ENCODE assay signal across 25 cellular contexts in genomic region chr19:17985037-17985818, GRCh38. TPM values are rescaled to one million over a fixed set of nuclear protein-coding genes. Genes with fewer than 3 reads are reported as not detected.
DNase-seq lines count a peak whose midpoint lies in the region; ATAC-seq and TF ChIP-seq lines count a peak whose summit lies in the region.
"Had no signal": no experiment of that assay in that cellular context is flagged by ENCODE, and none has a peak within 500 bp of the region (broad histone marks: within the 10 kb centered on the region; RNA-seq: fewer than 3 reads in every experiment).

No MANE protein-coding gene starts in this region.

- peaks cover 0 to 12% of the 10 kb centered on the region in 2 experiments; a peak in 2 of 4 replicates for H3K4me1 ChIP-seq in HCT116 (ENCODE audit: control insufficient read depth in 1 of 2, insufficient read depth in 2 of 2, low read length in 2 of 2)
- H3K4me1 ChIP-seq: upper lobe of left lung had no signal

- CTCF ChIA-PET in activated naive CD4-positive, alpha-beta T cell treated with anti-CD3 and anti-CD28 coated beads, Interleukin-2, amount 10 ng/mL, durations not matched to agents 7 days and 5 days (lab: Charles Lee) = interaction anchor here (1.3 kb wide), 1 partner anchor 10 kb away, joined by 4 read pairs; no protein-coding TSS in a partner anchor
- CTCF ChIA-PET in HCT116 (lab: Charles Lee) = no interaction called here

- no peak for TF ChIP-seq RAD21 in HCT116 (IDR thresholded peaks at IDR 0.05; ENCODE audit: low read depth)

- RAD21 ChIA-PET in HCT116 (lab: Charles Lee; ENCODE audit: low non-redundant PET in 1 of 2, low total read pairs in 2 of 2, uncharacterized antibody in 2 of 2, unreplicated experiment in 2 of 2) = interaction anchor here in 1 of 2 experiments (0.6 kb wide), 1 partner anchor 47 kb away, joined by 3 read pairs; no protein-coding TSS in a partner anchor

- H2AFZ ChIP-seq in HCT116 (ENCODE audit: low read depth, low read length, poor library complexity, severe bottlenecking) = peak overlapping the region; percentile 1

- H3K9me3 ChIP-seq in HCT116 (ENCODE audit: control insufficient read depth in 1 of 2, insufficient read depth in 1 of 2, low read depth in 1 of 2, low read length in 2 of 2) = no peaks in the 10 kb centered on the region
- H3K9me3 ChIP-seq: upper lobe of left lung had no signal

- no peaks in the 10 kb centered on the region for H3K36me3 ChIP-seq in HCT116 (ENCODE audit: control insufficient read depth in 1 of 2, insufficient read depth in 2 of 2, low read length in 2 of 2)
- H3K36me3 ChIP-seq: upper lobe of left lung had no signal

- peak overlapping the region; percentile 42 for H3K27ac Mint-ChIP-seq in activated naive CD4-positive, alpha-beta T cell treated with anti-CD3 and anti-CD28 coated beads, Interleukin-2, amount 10 ng/mL, durations not matched to agents 7 days and 5 days
- H3K27ac Mint-ChIP-seq in activated T-helper 17 cell treated with anti-CD3 and anti-CD28 coated beads, Interleukin-2, amount 50 U/mL, for 72 hours = peak overlapping the region; percentile 73
- peak overlapping the region; percentile 21 for H3K27ac Mint-ChIP-seq in progenitor cell of endocrine pancreas
- H3K27ac Mint-ChIP-seq: activated naive CD8-positive, alpha-beta T cell; activated T-helper 1 cell treated with anti-CD3 and anti-CD28 coated beads, Interleukin-12 subunit alpha, Interleukin-12 subunit beta, Interleukin-2, Interleukin-4 antibody, amounts not matched to agents 30 ng/mL and 10 ng/mL and 1 ng/mL, durations not matched to agents 14 hours and 24 hours and 36 hours had no signal

- BruUV-seq in HCT116 (replicated peaks; lab: Mats Ljungman, UMichigan) = TSS peak; percentile 99

- H3K4me3 Mint-ChIP-seq in activated naive CD4-positive, alpha-beta T cell treated with anti-CD3 and anti-CD28 coated beads, Interleukin-2, amount 10 ng/mL, durations not matched to agents 7 days and 5 days = no peak overlapping the region
- H3K4me3 Mint-ChIP-seq in activated T-helper 17 cell treated with anti-CD3 and anti-CD28 coated beads, Interleukin-2, amount 50 U/mL, for 72 hours = no peak overlapping the region
- no peak overlapping the region for H3K4me3 Mint-ChIP-seq in progenitor cell of endocrine pancreas (ENCODE audit: low read depth)
- H3K4me3 Mint-ChIP-seq: activated naive CD8-positive, alpha-beta T cell; activated T-helper 1 cell treated with anti-CD3 and anti-CD28 coated beads, Interleukin-12 subunit alpha, Interleukin-12 subunit beta, Interleukin-2, Interleukin-4 antibody, amounts not matched to agents 30 ng/mL and 10 ng/mL and 1 ng/mL, durations not matched to agents 14 hours and 24 hours and 36 hours had no signal

- H3K9ac ChIP-seq in HCT116 (ENCODE audit: low read length) = peak overlapping the region; percentile 41

- H3K9me2 ChIP-seq in HCT116 (ENCODE audit: insufficient read depth) = no peaks in the 10 kb centered on the region

- peak; percentile 88 for ATAC-seq in HCT116
- no peak for ATAC-seq in activated T-helper 17 cell treated with anti-CD3 and anti-CD28 coated beads, Interleukin-2, amount 50 U/mL, for 72 hours (replicated peaks)
- ATAC-seq in GM19397 (IDR thresholded peaks at IDR 0.05; ENCODE audit: unreplicated experiment) = no peak
- ATAC-seq: left cardiac atrium had no signal

- H3K27ac ChIP-seq in HCT116 (ENCODE audit: low read depth, low read length) = no peak overlapping the region
- H3K27ac ChIP-seq: upper lobe of left lung had no signal

- no peaks in the 10 kb centered on the region for H4K20me1 ChIP-seq in HCT116 (ENCODE audit: insufficient read depth)

- intact Hi-C loops in HCT116 (cut with micrococcal nuclease) = no loop called here

- no peaks in the 10 kb centered on the region for H3K36me3 Mint-ChIP-seq in activated naive CD4-positive, alpha-beta T cell treated with anti-CD3 and anti-CD28 coated beads, Interleukin-2, amount 10 ng/mL, durations not matched to agents 7 days and 5 days
- no peaks in the 10 kb centered on the region for H3K36me3 Mint-ChIP-seq in activated T-helper 17 cell treated with anti-CD3 and anti-CD28 coated beads, Interleukin-2, amount 50 U/mL, for 72 hours (ENCODE audit: low read depth)
- peaks cover 5% of the 10 kb centered on the region for H3K36me3 Mint-ChIP-seq in progenitor cell of endocrine pancreas (ENCODE audit: insufficient read depth)
- H3K36me3 Mint-ChIP-seq: activated naive CD8-positive, alpha-beta T cell had no signal

- TF ChIP-seq POLR2A in HCT116 (IDR thresholded peaks at IDR 0.05; ENCODE audit: borderline replicate concordance, extremely low read depth, insufficient read depth, insufficient read length) = peak; percentile 75

- peak overlapping the region; percentile 44 for H3K4me2 ChIP-seq in HCT116 (ENCODE audit: low read length)

- POLR2A ChIA-PET in HCT116 (lab: Charles Lee) = interaction anchor here (0.8 to 1.6 kb wide), 2 partner anchors 12 to 38 kb away, joined by 5 read pairs; no protein-coding TSS in a partner anchor

- no peak overlapping the region for H3K4me3 ChIP-seq in HCT116 (replicated peaks in 1 of 2; ENCODE audit: low read depth in 1 of 2, low read length in 2 of 2)
- H3K4me3 ChIP-seq: upper lobe of left lung had no signal

- H3K4me1 Mint-ChIP-seq in activated naive CD4-positive, alpha-beta T cell treated with anti-CD3 and anti-CD28 coated beads, Interleukin-2, amount 10 ng/mL, durations not matched to agents 7 days and 5 days = peaks cover 4% of the 10 kb centered on the region
- H3K4me1 Mint-ChIP-seq in activated T-helper 17 cell treated with anti-CD3 and anti-CD28 coated beads, Interleukin-2, amount 50 U/mL, for 72 hours = peaks cover 5% of the 10 kb centered on the region
- H3K4me1 Mint-ChIP-seq in progenitor cell of endocrine pancreas (ENCODE audit: low read depth) = no peaks in the 10 kb centered on the region

- no peaks in the 10 kb centered on the region for H3K27me3 ChIP-seq in HCT116 (ENCODE audit: insufficient read depth, low read length)
- H3K27me3 ChIP-seq: upper lobe of left lung had no signal

- no peaks in the 10 kb centered on the region for H3K9me3 Mint-ChIP-seq in activated naive CD4-positive, alpha-beta T cell treated with anti-CD3 and anti-CD28 coated beads, Interleukin-2, amount 10 ng/mL, durations not matched to agents 7 days and 5 days
- H3K9me3 Mint-ChIP-seq in activated T-helper 17 cell treated with anti-CD3 and anti-CD28 coated beads, Interleukin-2, amount 50 U/mL, for 72 hours = no peaks in the 10 kb centered on the region
- no peaks in the 10 kb centered on the region for H3K9me3 Mint-ChIP-seq in progenitor cell of endocrine pancreas (ENCODE audit: low read depth)
- H3K9me3 Mint-ChIP-seq: activated T-helper 1 cell treated with anti-CD3 and anti-CD28 coated beads, Interleukin-12 subunit alpha, Interleukin-12 subunit beta, Interleukin-2, Interleukin-4 antibody, amounts not matched to agents 30 ng/mL and 10 ng/mL and 1 ng/mL, durations not matched to agents 14 hours and 24 hours and 36 hours had no signal

- TF ChIP-seq CTCF in HCT116 (IDR thresholded peaks at IDR 0.05 in 2 of 3, conservative IDR thresholded peaks at IDR 0.05 in 1 of 3; ENCODE audit: borderline replicate concordance in 1 of 3, insufficient read depth in 1 of 3, low read depth in 2 of 3, low read length in 2 of 3) (no peak), progenitor cell of endocrine pancreas (IDR thresholded peaks at IDR 0.05; ENCODE audit: unreplicated experiment) (no peak)

- H3K27me3 Mint-ChIP-seq in activated naive CD4-positive, alpha-beta T cell treated with anti-CD3 and anti-CD28 coated beads, Interleukin-2, amount 10 ng/mL, durations not matched to agents 7 days and 5 days = peaks cover 41% of the 10 kb centered on the region
- peaks cover 8% of the 10 kb centered on the region for H3K27me3 Mint-ChIP-seq in activated T-helper 17 cell treated with anti-CD3 and anti-CD28 coated beads, Interleukin-2, amount 50 U/mL, for 72 hours
- H3K27me3 Mint-ChIP-seq in progenitor cell of endocrine pancreas = no peaks in the 10 kb centered on the region

- H3K79me2 ChIP-seq in HCT116 (ENCODE audit: insufficient read depth, low read length) = no peaks in the 10 kb centered on the region

- DNase-seq in activated naive CD4-positive, alpha-beta T cell treated with anti-CD3 and anti-CD28 coated beads, Interleukin-2, amount 10 ng/mL, durations not matched to agents 7 days and 5 days = no peak
- no peak for DNase-seq in activated naive CD4-positive, alpha-beta T cell (lab: John Stamatoyannopoulos, UW)
- DNase-seq in HCT116 (ENCODE audit: low read depth, low spot score) (peak; percentile 23), progenitor cell of endocrine pancreas (ENCODE audit: low spot score, unreplicated experiment) (no peak), cerebellar nuclear complex (lab: John Stamatoyannopoulos, UW) (no peak), iPS-NIHi7 (ENCODE audit: extremely low spot score) (no peak)
- DNase-seq: ACHN; activated CD4-positive, alpha-beta T cell treated with anti-CD3 and anti-CD28 coated beads, Interleukin-2, amount 50 U/mL, for 1 hour; C1 segment of cervical spinal cord; Calu3; glutamatergic neuron; left cardiac atrium; NCI-H1092; NCI-H2029; NCI-H226; NCI-H748 treated with DMSO at 0.1 percent for 48 hours; small intestine; stimulated activated CD4-positive, alpha-beta T cell treated with anti-CD3 and anti-CD28 coated beads, Interleukin-1b, Interleukin-23, amount 100 ng/mL, for 48 hours; substantia nigra; upper lobe of left lung had no signal

TF ChIP-seq in HCT116, 20 proteins besides CTCF, POLR2A, EP300 and RAD21 (continues in another document):
- TF ChIP-seq SP1 (IDR thresholded peaks at IDR 0.05; ENCODE audit: low read depth) (no peak), CEBPB (IDR thresholded peaks at IDR 0.05; ENCODE audit: low read depth) (no peak), YY1 (IDR thresholded peaks at IDR 0.05; ENCODE audit: extremely low read depth, insufficient replicate concordance, low read depth, low read length) (no peak), SRF (IDR thresholded peaks at IDR 0.05; ENCODE audit: low read depth) (no peak), EZH2 (IDR thresholded peaks at IDR 0.05) (no peak), EGR1 (IDR thresholded peaks at IDR 0.05; ENCODE audit: low read depth) (no peak), EZH2phosphoT487 (IDR thresholded peaks at IDR 0.05; ENCODE audit: borderline replicate concordance) (no peak)

RNA-seq across cellular contexts. Expression of gene KCNN1, which starts 18.3 kb away (rescaled TPM):
- total RNA-seq in HCT116 (2021; ENCODE audit: unreplicated experiment) (0.61 TPM), progenitor cell of endocrine pancreas (19.6 and 20.3 TPM in 2 replicates)
- 0.46 and 0.68 TPM in 2 replicates for polyA plus RNA-seq in HCT116 (2012)
- total RNA-seq in activated T-helper 17 cell treated with anti-CD3 and anti-CD28 coated beads, Interleukin-2, amount 50 U/mL, for 72 hours = under 1 TPM; 0.50 to 0.61 TPM
- total RNA-seq: activated T-helper 1 cell treated with anti-CD3 and anti-CD28 coated beads, Interleukin-12 subunit alpha, Interleukin-12 subunit beta, Interleukin-2, Interleukin-4 antibody, amounts not matched to agents 30 ng/mL and 10 ng/mL and 1 ng/mL, durations not matched to agents 14 hours and 24 hours and 36 hours; Calu3; myocyte had no signal

RNA-seq across cellular contexts. Expression of gene ARRDC2, which starts 22.7 kb away (rescaled TPM):
- total RNA-seq in HCT116 (2021; ENCODE audit: unreplicated experiment) (36.5 TPM), progenitor cell of endocrine pancreas (3.3 and 4.3 TPM in 2 replicates)
- 19.2 and 25.3 TPM in 2 replicates for polyA plus RNA-seq in HCT116 (2012)
- 10 to 100 TPM; 32.0 to 98.0 TPM for total RNA-seq in activated T-helper 17 cell treated with anti-CD3 and anti-CD28 coated beads, Interleukin-2, amount 50 U/mL, for 72 hours

RNA-seq across cellular contexts. Expression of gene CCDC124, which starts 52.4 kb away (rescaled TPM):
- total RNA-seq in HCT116 (2021; ENCODE audit: unreplicated experiment) = 177 TPM
- 194 and 214 TPM in 2 replicates for polyA plus RNA-seq in HCT116 (2012)
- 10 to 100 TPM; 52.4 to 90.5 TPM for total RNA-seq in activated T-helper 17 cell treated with anti-CD3 and anti-CD28 coated beads, Interleukin-2, amount 50 U/mL, for 72 hours
- total RNA-seq in progenitor cell of endocrine pancreas = 80.2 and 84.3 TPM in 2 replicates

Comparison
In these comparisons a context has a peak if more than half of its experiments do, and no peak if none do; other contexts are left out.
1. H3K27ac Mint-ChIP-seq: peak in every context shown above with its lines; median percentile 73 in activated T-helper 17 cell treated with anti-CD3 and anti-CD28 coated beads, Interleukin-2, amount 50 U/mL, for 72 hours; 42 in activated naive CD4-positive, alpha-beta T cell treated with anti-CD3 and anti-CD28 coated beads, Interleukin-2, amount 10 ng/mL, durations not matched to agents 7 days and 5 days; 21 in progenitor cell of endocrine pancreas.
2. RNA of gene KCNN1, which starts 18.3 kb away (total RNA-seq): 19.6 to 20.3 TPM in progenitor cell of endocrine pancreas; 0.61 TPM in HCT116 (single experiment) and 0.50 to 0.61 TPM in activated T-helper 17 cell treated with anti-CD3 and anti-CD28 coated beads, Interleukin-2, amount 50 U/mL, for 72 hours; every median in the first group is over 10 times any median in the second.